ENCODE assay signal across 8 cellular contexts in genomic region chr6:31366693-31367470, GRCh38. TPM values are rescaled to one million over a fixed set of nuclear protein-coding genes. Genes with fewer than 3 reads are reported as not detected.
DNase-seq lines count a peak whose midpoint lies in the region; ATAC-seq and TF ChIP-seq lines count a peak whose summit lies in the region.

No MANE protein-coding gene starts in this region.

- 8% methylated on average over 30 of the region's 30 CpGs for WGBS in suprapubic skin

- H3K27me3 ChIP-seq in CD8-positive, alpha-beta T cell (ENCODE audit: insufficient read depth, low read length), result no peaks in the 10 kb centered on the region
- H3K27me3 ChIP-seq in SJCRH30, result peaks cover 10% of the 10 kb centered on the region; the same call in 1 of the 2 replicates
- H3K27me3 ChIP-seq in suprapubic skin, result peaks cover 31% of the 10 kb centered on the region

- H3K27me3 Mint-ChIP-seq in CD8-positive, alpha-beta T cell (ENCODE audit: low read depth), result peaks cover 11% of the 10 kb centered on the region

- H3K36me3 Mint-ChIP-seq in CD8-positive, alpha-beta T cell, result no peaks in the 10 kb centered on the region

- intact Hi-C loops in CD8-positive, alpha-beta T cell (cut with DNase I, micrococcal nuclease), result loop anchor here (1.0 to 5.0 kb wide), 9 partner anchors 10 to 230 kb away; partner anchors contain the start of genes HLA-B (in 1 of the 2) and HLA-C (in 1 of the 2)

- peak overlapping the region; percentile 31 for H3K27ac ChIP-seq in CD8-positive, alpha-beta T cell (ENCODE audit: low read depth, low read length)
- H3K27ac ChIP-seq in SJCRH30, result no peak overlapping the region
- no peak overlapping the region for H3K27ac ChIP-seq in suprapubic skin

- ATAC-seq in CD8-positive, alpha-beta T cell, result peak; percentile 98
- ATAC-seq in GM21447 (IDR thresholded peaks at IDR 0.05; ENCODE audit: unreplicated experiment), result peak; percentile 65
- ATAC-seq in omental fat pad (ENCODE audit: low FRiP score), result peak; percentile 99

- peaks cover 15% of the 10 kb centered on the region for H3K4me1 Mint-ChIP-seq in CD8-positive, alpha-beta T cell (ENCODE audit: low read depth)

- no peaks in the 10 kb centered on the region for H3K9me3 ChIP-seq in CD8-positive, alpha-beta T cell (ENCODE audit: low read length)
- H3K9me3 ChIP-seq in SJCRH30 (replicated peaks) (no peaks in the 10 kb centered on the region), suprapubic skin (no peaks in the 10 kb centered on the region)

- POLR2A ChIA-PET in CD8-positive, alpha-beta T cell (lab: Charles Lee), result interaction anchor here (0.6 to 4.8 kb wide), 14 partner anchors 9 to 230 kb away, joined by 3 to 55 read pairs (median 4); partner anchors contain the start of genes CCHCR1 and TCF19

- peaks cover 3% of the 10 kb centered on the region for H3K4me1 ChIP-seq in CD8-positive, alpha-beta T cell (ENCODE audit: insufficient read depth, low read length)
- H3K4me1 ChIP-seq in SJCRH30 (no peaks in the 10 kb centered on the region), suprapubic skin (peaks cover 4% of the 10 kb centered on the region)

- no peaks in the 10 kb centered on the region for H3K36me3 ChIP-seq in CD8-positive, alpha-beta T cell (ENCODE audit: insufficient read depth, low read length)
- H3K36me3 ChIP-seq in SJCRH30 (no peaks in the 10 kb centered on the region), suprapubic skin (no peaks in the 10 kb centered on the region)

- peak overlapping the region; percentile 82 for H3K27ac Mint-ChIP-seq in CD8-positive, alpha-beta T cell

- CTCF ChIA-PET in CD8-positive, alpha-beta T cell (lab: Charles Lee), result interaction anchor here (0.5 to 4.2 kb wide), 71 partner anchors 8 to 811 kb away, joined by 3 to 57 read pairs (median 5); partner anchors contain the start of genes DDX39B, HLA-B, PSORS1C2 and TCF19

- H3K9me3 Mint-ChIP-seq in CD8-positive, alpha-beta T cell, result peaks cover 2% of the 10 kb centered on the region

- TF ChIP-seq EP300 in suprapubic skin (IDR thresholded peaks at IDR 0.05), result no peak

- TF ChIP-seq POLR2A in suprapubic skin (IDR thresholded peaks at IDR 0.05), result no peak

- peak overlapping the region; percentile 57 for H3K4me3 ChIP-seq in CD8-positive, alpha-beta T cell (ENCODE audit: low read depth, low read length)
- H3K4me3 ChIP-seq in SJCRH30 (no peak overlapping the region), suprapubic skin (peak overlapping the region; percentile 38)

- peak; percentile 94 for TF ChIP-seq CTCF in CD8-positive, alpha-beta T cell (IDR thresholded peaks at IDR 0.05)
- TF ChIP-seq CTCF in LNCAP (IDR thresholded peaks at IDR 0.05) (peak; percentile 87), omental fat pad (IDR thresholded peaks at IDR 0.05) (peak in 1 of 3 donors; percentile 88), suprapubic skin (IDR thresholded peaks at IDR 0.05) (peak; percentile 88 to 91)

- H3K4me3 Mint-ChIP-seq in CD8-positive, alpha-beta T cell, result peak overlapping the region; percentile 86

- DNase-seq in CD8-positive, alpha-beta T cell, result peak; percentile 80 to 93 (median 87)
- DNase-seq in SJCRH30, result peak; percentile 61 to 88
- DNase-seq in activated naive CD4-positive, alpha-beta T cell (lab: John Stamatoyannopoulos, UW), result peak; percentile 77 to 83 (median 82)
- peak; percentile 73 for DNase-seq in globus pallidus (ENCODE audit: low spot score)
- peak; percentile 81 for DNase-seq in omental fat pad (ENCODE audit: low spot score)
- DNase-seq in suprapubic skin (ENCODE audit: low spot score in 2 of 2), result peak; percentile 90 to 91

RNA-seq across cellular contexts. Expression of gene HLA-B, which starts 9.9 kb away (rescaled TPM):
- total RNA-seq in CD8-positive, alpha-beta T cell, result over 10,000 TPM in 1 of 2 experiments, 1,000 to 10,000 TPM in 1; 9,693 to 10,002 TPM
- not detected in 2 replicates for total RNA-seq in SJCRH30 (2014; rRNA removed; shearing (Covaris generic))
- total RNA-seq in omental fat pad (1,000 to 10,000 TPM in 2 of 4 donors, 100 to 1,000 TPM in 2; 719 to 1,698 (median 1,160) TPM), suprapubic skin (1,000 to 10,000 TPM in 3 of 4 donors, 100 to 1,000 TPM in 1; 995 to 1,612 (median 1,279) TPM)

RNA-seq across cellular contexts. Expression of gene MICA, which starts 36.5 kb away (rescaled TPM):
- 1 to 10 TPM; 5.8 to 6.2 TPM for total RNA-seq in CD8-positive, alpha-beta T cell
- total RNA-seq in SJCRH30 (2014; rRNA removed; shearing (Covaris generic)), result 6.8 and 7.7 TPM in 2 replicates
- total RNA-seq in omental fat pad (10 to 100 TPM; 13.7 to 18.0 (median 16.6) TPM), suprapubic skin (10 to 100 TPM in 3 of 4 donors, 1 to 10 TPM in 1; 7.1 to 16.4 (median 15.2) TPM)

Comparison
In these comparisons a context has a peak if more than half of its experiments do, and no peak if none do; other contexts are left out.
1. RNA of gene HLA-B, which starts 9.9 kb away (total RNA-seq): 9,693 to 10,002 TPM in CD8-positive, alpha-beta T cell, 995 to 1,612 TPM in suprapubic skin and 719 to 1,698 TPM in omental fat pad; not detected in SJCRH30; every median in the first group is over 100 times any median in the second.
2. Peak in every context shown above with its lines, with median percentiles within 50 percentile points of each other: ATAC-seq and DNase-seq.